1 cellular context compared by ENCODE assay signal in the genomic region with DNA sequence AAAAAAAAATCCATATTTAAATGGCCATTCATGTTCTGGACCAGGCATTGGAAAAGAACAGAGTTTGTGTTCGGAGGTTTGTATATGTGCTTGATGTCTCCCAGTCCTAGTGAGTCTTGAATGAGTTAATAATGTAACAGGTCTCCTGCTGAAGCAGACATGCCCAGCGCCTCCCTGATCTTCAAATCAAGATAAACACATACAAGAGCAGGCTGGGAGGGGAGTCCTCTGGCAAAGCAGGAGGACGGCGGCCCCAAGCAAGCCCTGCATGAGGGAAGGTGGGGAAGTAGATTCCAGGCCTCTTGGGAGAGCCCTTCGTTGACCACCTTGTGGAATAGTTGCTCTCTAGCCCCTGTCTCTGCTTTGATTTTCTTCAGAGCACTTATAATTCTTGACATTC.
TF ChIP-seq lines count a peak whose summit lies in the region.

No MANE protein-coding gene starts in this region.

TF ChIP-seq in IMR-90, 13 proteins besides CTCF, POLR2A, EP300 and RAD21 (continued from another document):
- TF ChIP-seq FOS (IDR thresholded peaks at IDR 0.05; ENCODE audit: low read depth, low read length) (no peak), CEBPB (IDR thresholded peaks at IDR 0.05; ENCODE audit: low read depth, low read length) (no peak), MXI1 (IDR thresholded peaks at IDR 0.05; ENCODE audit: borderline replicate concordance, low read depth, low read length) (no peak), NFE2L2 (IDR thresholded peaks at IDR 0.05; ENCODE audit: low read depth, low read length) (no peak)
- TF ChIP-seq, protein P1, sequence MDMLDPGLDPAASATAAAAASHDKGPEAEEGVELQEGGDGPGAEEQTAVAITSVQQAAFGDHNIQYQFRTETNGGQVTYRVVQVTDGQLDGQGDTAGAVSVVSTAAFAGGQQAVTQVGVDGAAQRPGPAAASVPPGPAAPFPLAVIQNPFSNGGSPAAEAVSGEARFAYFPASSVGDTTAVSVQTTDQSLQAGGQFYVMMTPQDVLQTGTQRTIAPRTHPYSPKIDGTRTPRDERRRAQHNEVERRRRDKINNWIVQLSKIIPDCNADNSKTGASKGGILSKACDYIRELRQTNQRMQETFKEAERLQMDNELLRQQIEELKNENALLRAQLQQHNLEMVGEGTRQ (IDR thresholded peaks at IDR 0.05; ENCODE audit: low read depth, low read length): no peak
